Comparison of ENCODE assay signal across 20 cellular contexts in the genomic region with DNA sequence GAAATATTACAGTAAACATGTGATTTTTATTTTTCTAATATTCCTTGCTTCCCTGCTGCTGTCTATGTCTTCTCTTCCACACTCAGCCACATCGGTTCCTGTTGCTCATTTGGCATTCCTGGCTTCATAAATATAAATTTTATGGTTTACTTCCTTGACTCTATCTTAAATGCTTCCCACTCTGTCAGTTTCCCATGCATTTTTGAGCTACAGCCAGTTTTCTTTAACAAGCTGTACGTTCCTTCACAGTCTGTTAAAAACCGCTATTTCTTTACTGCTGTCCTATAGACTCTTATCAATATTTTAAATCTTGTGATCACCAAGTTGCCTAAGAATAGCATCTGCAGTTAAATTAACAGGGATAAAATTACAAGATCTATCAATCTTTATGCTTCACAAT.
DNase-seq lines count a peak whose midpoint lies in the region; ATAC-seq, FAIRE-seq and TF ChIP-seq lines count a peak whose summit lies in the region.
"Had no signal": no experiment of that assay in that cellular context is flagged by ENCODE, and none has a peak within 500 bp of the region (broad histone marks: within the 10 kb centered on the region; RNA-seq: fewer than 3 reads in every experiment).

No MANE protein-coding gene starts in this region.

- H3K27ac ChIP-seq in hepatocyte (no peak overlapping the region), osteoblast (ENCODE audit: low read depth, low read length) (no peak overlapping the region), pancreas (no peak overlapping the region)
- H3K27ac ChIP-seq: GM23248, KMS-11, Peyer's patch had no signal

- H3K9me2 ChIP-seq in hepatocyte (replicated peaks; ENCODE audit: insufficient read depth), result no peaks in the 10 kb centered on the region

- peak overlapping the region in 1 of 5 experiments; percentile 3 for H3K4me3 Mint-ChIP-seq in brain
- H3K4me3 Mint-ChIP-seq: CD8-positive, alpha-beta T cell; H9 had no signal

- intact Hi-C loops in pancreas (cut with DNase I), result no loop called here

- H4K20me1 ChIP-seq in hepatocyte (ENCODE audit: insufficient read depth, poor library complexity, severe bottlenecking), result no peaks in the 10 kb centered on the region
- no peaks in the 10 kb centered on the region for H4K20me1 ChIP-seq in osteoblast (ENCODE audit: insufficient read depth, low read length)

- no peaks in the 10 kb centered on the region for H3K36me3 Mint-ChIP-seq in brain
- H3K36me3 Mint-ChIP-seq: CD8-positive, alpha-beta T cell had no signal

- 56% methylated on average over 3 of the region's 3 CpGs for WGBS in hepatocyte (ENCODE audit: low lambda C conversion rate, missing lambda C conversion rate)
- 13 to 17% methylated on average over 3 of the region's 3 CpGs for WGBS in pancreas, 2 donors

- DNase-seq in HEK293T (ENCODE audit: extremely low spot score), result no peak
- DNase-seq in hepatocyte (ENCODE audit: low spot score), result no peak
- DNase-seq in NCI-H2227 (lab: John Stamatoyannopoulos, UW; ENCODE audit: unreplicated experiment), result no peak
- no peak for DNase-seq in epidermal melanocyte (ENCODE audit: insufficient read length, low spot score)
- no peak for DNase-seq in osteoblast (ENCODE audit: insufficient read length, low spot score, missing footprints)
- DNase-seq in pancreas, result no peak
- DNase-seq: AML-193; C1 segment of cervical spinal cord; CD8-positive, alpha-beta T cell; GM23248; H9; MV-4-11; NCI-H1105 treated with DMSO at 0.1 percent for 48 hours; NCI-H2029 treated with DMSO at 0.1 percent for 48 hours; NCI-H524 treated with DMSO at 0.1 percent for 48 hours; NCI-H82; Peyer's patch had no signal

- CTCF ChIA-PET in HEK293T (lab: Yijun Ruan, JAX), result no interaction called here

- H3K4me1 Mint-ChIP-seq in brain, result peaks cover 18% of the 10 kb centered on the region

- no peaks in the 10 kb centered on the region for H3K36me3 ChIP-seq in hepatocyte (replicated peaks; ENCODE audit: insufficient read depth, low read depth)
- no peaks in the 10 kb centered on the region for H3K36me3 ChIP-seq in osteoblast (ENCODE audit: insufficient read depth, low read length)
- H3K36me3 ChIP-seq in pancreas, result no peaks in the 10 kb centered on the region
- H3K36me3 ChIP-seq: Peyer's patch had no signal

- peak overlapping the region in 3 of 5 experiments; percentile 1 to 43 (median 14) for H3K27ac Mint-ChIP-seq in brain
- H3K27ac Mint-ChIP-seq: CD8-positive, alpha-beta T cell; H9 had no signal

- H3K4me3 ChIP-seq in hepatocyte, result no peak overlapping the region
- H3K4me3 ChIP-seq in osteoblast (ENCODE audit: insufficient read depth, low read length), result no peak overlapping the region
- H3K4me3 ChIP-seq in pancreas, result no peak overlapping the region
- H3K4me3 ChIP-seq: GM23248, Peyer's patch had no signal

- POLR2A ChIA-PET in HEK293T (lab: Yijun Ruan, JAX), result no interaction called here

- ATAC-seq in pancreas, result no peak
- ATAC-seq: CD8-positive, alpha-beta T cell had no signal

- peaks cover 0 to 4% (median 0%) of the 10 kb centered on the region in 5 experiments for H3K9me3 Mint-ChIP-seq in brain
- H3K9me3 Mint-ChIP-seq: CD8-positive, alpha-beta T cell; H9 had no signal

- H2AFZ ChIP-seq in hepatocyte (no peak overlapping the region), osteoblast (ENCODE audit: low read length) (no peak overlapping the region)
- H2AFZ ChIP-seq: GM23248 had no signal

- H3K4me2 ChIP-seq in hepatocyte (peak overlapping the region; percentile 16), osteoblast (ENCODE audit: insufficient read depth, low read length) (no peak overlapping the region)
- H3K4me2 ChIP-seq: KMS-11 had no signal

- no peaks in the 10 kb centered on the region for H3K9me3 ChIP-seq in hepatocyte (ENCODE audit: low read depth)
- H3K9me3 ChIP-seq in osteoblast (ENCODE audit: low read depth, low read length), result no peaks in the 10 kb centered on the region
- H3K9me3 ChIP-seq in pancreas, result no peaks in the 10 kb centered on the region
- H3K9me3 ChIP-seq: Peyer's patch had no signal

- H3K79me2 ChIP-seq in hepatocyte (no peaks in the 10 kb centered on the region), osteoblast (ENCODE audit: insufficient read depth, low read length) (no peaks in the 10 kb centered on the region)

- FAIRE-seq in pancreas (lab: Jason Lieb, UNC), result no peak
- FAIRE-seq: HTR-8/SVneo had no signal

- TF ChIP-seq CTCF in brain (conservative IDR thresholded peaks at IDR 0.05) (no peak), hepatocyte (IDR thresholded peaks at IDR 0.05; ENCODE audit: poor library complexity) (no peak), osteoblast (IDR thresholded peaks at IDR 0.05; ENCODE audit: extremely low read depth, low read depth, low read length) (no peak), pancreas (IDR thresholded peaks at IDR 0.05) (no peak)

- peaks cover 6% of the 10 kb centered on the region for H3K4me1 ChIP-seq in hepatocyte (ENCODE audit: insufficient read depth)
- H3K4me1 ChIP-seq in osteoblast (ENCODE audit: insufficient read depth, low read length), result no peaks in the 10 kb centered on the region
- no peaks in the 10 kb centered on the region for H3K4me1 ChIP-seq in pancreas
- H3K4me1 ChIP-seq: Peyer's patch had no signal

- peaks cover 12% of the 10 kb centered on the region for H3K27me3 Mint-ChIP-seq in brain

- no peaks in the 10 kb centered on the region for H3K27me3 ChIP-seq in hepatocyte
- H3K27me3 ChIP-seq in osteoblast (ENCODE audit: insufficient read depth, low read length), result peaks cover 5% of the 10 kb centered on the region
- H3K27me3 ChIP-seq in pancreas, result no peaks in the 10 kb centered on the region
- H3K27me3 ChIP-seq: Peyer's patch had no signal

TF ChIP-seq in HEK293T, 16 proteins besides CTCF, POLR2A, EP300 and RAD21:
- TF ChIP-seq ARNT (IDR thresholded peaks at IDR 0.05) (no peak), FOXK2 (IDR thresholded peaks at IDR 0.05) (no peak)
- TF ChIP-seq, protein P1, sequence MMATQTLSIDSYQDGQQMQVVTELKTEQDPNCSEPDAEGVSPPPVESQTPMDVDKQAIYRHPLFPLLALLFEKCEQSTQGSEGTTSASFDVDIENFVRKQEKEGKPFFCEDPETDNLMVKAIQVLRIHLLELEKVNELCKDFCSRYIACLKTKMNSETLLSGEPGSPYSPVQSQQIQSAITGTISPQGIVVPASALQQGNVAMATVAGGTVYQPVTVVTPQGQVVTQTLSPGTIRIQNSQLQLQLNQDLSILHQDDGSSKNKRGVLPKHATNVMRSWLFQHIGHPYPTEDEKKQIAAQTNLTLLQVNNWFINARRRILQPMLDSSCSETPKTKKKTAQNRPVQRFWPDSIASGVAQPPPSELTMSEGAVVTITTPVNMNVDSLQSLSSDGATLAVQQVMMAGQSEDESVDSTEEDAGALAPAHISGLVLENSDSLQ (IDR thresholded peaks at IDR 0.05), result peak; percentile 29; the same call in 1 of the 2 replicates
